Comparison of ENCODE assay signal across 8 cellular contexts in genomic region chr14:92759300-92759678, GRCh38. TPM values are rescaled to one million over a fixed set of nuclear protein-coding genes. Genes with fewer than 3 reads are reported as not detected.
DNase-seq lines count a peak whose midpoint lies in the region; ATAC-seq and TF ChIP-seq lines count a peak whose summit lies in the region.

No MANE protein-coding gene starts in this region.

- peaks cover 0 to 6% (median 0%) of the 10 kb centered on the region in 11 donors for H3K9me3 Mint-ChIP-seq in naive thymus-derived CD4-positive, alpha-beta T cell

- H3K9me3 ChIP-seq in naive thymus-derived CD4-positive, alpha-beta T cell (ENCODE audit: control insufficient read depth in 2 of 3, low read length in 3 of 3) = no peaks in the 10 kb centered on the region

- intact Hi-C loops in naive thymus-derived CD4-positive, alpha-beta T cell (cut with micrococcal nuclease) = no loop called here

- no peaks in the 10 kb centered on the region for H3K36me3 ChIP-seq in naive thymus-derived CD4-positive, alpha-beta T cell (ENCODE audit: control insufficient read depth in 2 of 3, insufficient read depth in 3 of 3, low read length in 3 of 3)

- peaks cover 7 to 31% (median 14%) of the 10 kb centered on the region in 7 donors for H3K4me1 Mint-ChIP-seq in naive thymus-derived CD4-positive, alpha-beta T cell

- H3K27ac ChIP-seq in naive thymus-derived CD4-positive, alpha-beta T cell (ENCODE audit: low read depth, low read length) = no peak overlapping the region

- no peaks in the 10 kb centered on the region for H3K27me3 ChIP-seq in naive thymus-derived CD4-positive, alpha-beta T cell (ENCODE audit: control insufficient read depth in 2 of 2, insufficient read depth in 2 of 2, low read length in 2 of 2)

- POLR2A ChIA-PET in naive thymus-derived CD4-positive, alpha-beta T cell (lab: Charles Lee) = interaction anchor here (0.7 kb wide), 1 partner anchor 11 kb away, joined by 3 read pairs; the partner anchor contains the start of gene LGMN

- CTCF ChIA-PET in naive thymus-derived CD4-positive, alpha-beta T cell (lab: Charles Lee) = no interaction called here

- H3K4me3 ChIP-seq in foreskin fibroblast (ENCODE audit: low read depth in 1 of 2, low read length in 2 of 2) = no peak overlapping the region
- no peak overlapping the region for H3K4me3 ChIP-seq in naive thymus-derived CD4-positive, alpha-beta T cell (ENCODE audit: low read length)

- peak overlapping the region in 3 of 9 donors; percentile 5 to 62 (median 35) for H3K27ac Mint-ChIP-seq in naive thymus-derived CD4-positive, alpha-beta T cell

- peaks cover 0 to 11% (median 0%) of the 10 kb centered on the region in 5 donors for H3K36me3 Mint-ChIP-seq in naive thymus-derived CD4-positive, alpha-beta T cell

- no peak overlapping the region for H3K4me3 Mint-ChIP-seq in naive thymus-derived CD4-positive, alpha-beta T cell

- peak; percentile 33 for DNase-seq in EL
- DNase-seq in HT-29 (ENCODE audit: low spot score) = peak; percentile 25
- peak; percentile 61 for DNase-seq in RKO (ENCODE audit: low spot score)
- DNase-seq in foreskin fibroblast = peak; percentile 40 to 62
- DNase-seq in SKM-1 (lab: John Stamatoyannopoulos, UW; ENCODE audit: unreplicated experiment) = no peak
- DNase-seq in naive thymus-derived CD4-positive, alpha-beta T cell = no peak
- DNase-seq in T-helper 9 cell = no peak
- DNase-seq in NCI-H1436 (lab: John Stamatoyannopoulos, UW) = no peak

- no peak for TF ChIP-seq CTCF in foreskin fibroblast (IDR thresholded peaks at IDR 0.05; ENCODE audit: low read depth, low read length)

- peaks cover 0 to 27% (median 0%) of the 10 kb centered on the region in 5 donors for H3K27me3 Mint-ChIP-seq in naive thymus-derived CD4-positive, alpha-beta T cell

- no peaks in the 10 kb centered on the region for H3K4me1 ChIP-seq in naive thymus-derived CD4-positive, alpha-beta T cell (ENCODE audit: control insufficient read depth in 2 of 2, insufficient read depth in 2 of 2, low read length in 2 of 2)

- no peak for ATAC-seq in naive thymus-derived CD4-positive, alpha-beta T cell

RNA-seq across cellular contexts. Expression of gene LGMN, which starts 10.9 kb away (rescaled TPM):
- 51.5 and 62.2 TPM in 2 replicates for total RNA-seq in HT-29 (2014; rRNA removed; shearing (Covaris generic))
- total RNA-seq in naive thymus-derived CD4-positive, alpha-beta T cell = 10 to 100 TPM in 3 of 5 experiments, 1 to 10 TPM in 2; 8.7 to 28.7 (median 10.1) TPM
- 10 to 100 TPM; 25.2 to 26.4 TPM for polyA plus RNA-seq in naive thymus-derived CD4-positive, alpha-beta T cell

RNA-seq across cellular contexts. Expression of gene GOLGA5, which starts 34.8 kb away (rescaled TPM):
- total RNA-seq in HT-29 (2014; rRNA removed; shearing (Covaris generic)) = 7.3 and 8.3 TPM in 2 replicates
- total RNA-seq in naive thymus-derived CD4-positive, alpha-beta T cell = 10 to 100 TPM in 4 of 5 experiments, 1 to 10 TPM in 1; 9.7 to 25.8 (median 23.5) TPM
- 10 to 100 TPM; 17.6 to 27.9 TPM for polyA plus RNA-seq in naive thymus-derived CD4-positive, alpha-beta T cell

Comparison
In these comparisons a context has a peak if more than half of its experiments do, and no peak if none do; other contexts are left out.
1. DNase-seq: peak in EL (single experiment), HT-29 (single experiment), RKO (single experiment) and foreskin fibroblast (2 of 2); none in SKM-1 (single experiment), naive thymus-derived CD4-positive, alpha-beta T cell (0 of 9), T-helper 9 cell (single experiment) and NCI-H1436 (single experiment).